Comparison of ENCODE assay signal across 23 cellular contexts in the genomic region with DNA sequence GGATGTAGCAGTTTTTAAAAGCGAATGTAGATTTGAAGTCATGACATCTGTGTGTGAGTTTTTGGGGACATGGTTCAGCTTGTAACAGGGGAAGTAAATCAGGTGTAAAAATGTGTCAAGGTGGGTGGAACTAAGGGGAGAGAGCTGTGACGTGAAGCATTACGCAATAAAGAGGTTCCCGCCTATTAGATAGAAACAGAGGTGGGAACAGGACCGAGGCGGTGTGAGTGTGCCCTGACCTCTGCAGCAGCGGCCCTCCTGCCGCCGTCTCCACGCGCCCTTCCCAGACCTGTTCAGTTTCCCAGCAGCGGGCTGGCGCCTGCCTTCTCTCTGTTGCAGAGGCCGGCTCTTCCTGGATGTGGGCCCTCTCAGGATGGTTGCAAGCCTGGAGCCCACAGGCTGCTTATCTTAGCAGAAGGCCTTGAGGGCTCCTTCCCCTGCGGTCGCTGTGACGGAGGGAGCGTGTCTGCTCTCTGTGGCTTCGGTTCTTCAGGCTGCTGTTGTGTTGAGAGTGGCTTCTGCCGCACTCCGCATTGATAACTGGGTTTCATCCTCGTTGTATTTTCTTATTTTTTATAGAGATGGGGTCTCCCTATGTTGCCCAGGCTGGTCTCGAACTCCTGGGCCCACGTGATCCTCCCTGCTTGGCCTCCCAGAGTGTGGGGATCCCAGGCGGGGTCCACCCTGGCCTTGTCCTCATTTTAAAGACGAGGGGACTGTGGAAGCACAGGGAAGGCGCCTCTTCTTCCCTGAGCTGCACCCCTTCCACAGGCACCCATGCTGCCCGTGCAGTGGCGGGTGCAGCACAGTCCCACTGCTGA.
DNase-seq lines count a peak whose midpoint lies in the region; ATAC-seq, FAIRE-seq and TF ChIP-seq lines count a peak whose summit lies in the region.
"Had no signal": no experiment of that assay in that cellular context is flagged by ENCODE, and none has a peak within 500 bp of the region (broad histone marks: within the 10 kb centered on the region; RNA-seq: fewer than 3 reads in every experiment).

No MANE protein-coding gene starts in this region.

- peak; percentile 25 for DNase-seq in activated CD4-positive, CD25-positive, alpha-beta regulatory T cell treated with anti-CD3 and anti-CD28 coated beads, Interleukin-2, amount 50 U/mL, for 72 hours
- DNase-seq in activated CD4-positive, CD25-positive, alpha-beta regulatory T cell (lab: John Stamatoyannopoulos, UW): no peak
- peak; percentile 92 for DNase-seq in Jurkat, Clone E6-1 (ENCODE audit: low read depth, low spot score)
- DNase-seq in K562 (ENCODE audit: extremely low read depth in 1 of 4, low spot score in 3 of 4) (peak; percentile 60 to 96 (median 77)), natural killer cell (no peak), MCF 10A (ENCODE audit: unreplicated experiment) (no peak), occipital lobe (lab: John Stamatoyannopoulos, UW) (no peak)
- DNase-seq: activated B cell treated with CpG ODN at 0.5 μM for 24 hours; activated gamma-delta T cell; cortex of kidney; GOT3; Karpas-422; naive B cell; NCI-H146; NCI-H226; stimulated activated CD4-positive, alpha-beta T cell treated with anti-CD3 and anti-CD28 coated beads, Interleukin-15, amount 100 ng/mL, for 24 hours; stomach had no signal

- no peaks in the 10 kb centered on the region for H3K9me3 ChIP-seq in K562 (replicated peaks; ENCODE audit: control insufficient read depth, insufficient read depth, low read depth, low read length)
- H3K9me3 ChIP-seq: stomach had no signal

- peak overlapping the region; percentile 66 for H3K4me2 ChIP-seq in K562 (ENCODE audit: insufficient read depth, low read length)

- peaks cover 20 to 60% of the 10 kb centered on the region in 2 donors for H3K4me1 Mint-ChIP-seq in natural killer cell
- peaks cover 32% of the 10 kb centered on the region for H3K4me1 Mint-ChIP-seq in MCF 10A (ENCODE audit: insufficient read depth, unreplicated experiment)

- H3K4me3 ChIP-seq in Jurkat, Clone E6-1 (ENCODE audit: low read length): peak overlapping the region; percentile 9
- H3K4me3 ChIP-seq in K562: no peak overlapping the region
- H3K4me3 ChIP-seq: stomach had no signal

- POLR2A ChIA-PET in K562 (lab: Yijun Ruan, JAX): interaction anchor here (0.6 kb wide), 1 partner anchor 105 kb away, joined by 3 read pairs; no protein-coding TSS in a partner anchor
- POLR2A ChIA-PET in MCF 10A (lab: Yijun Ruan, JAX): no interaction called here

- TF ChIP-seq EP300 in K562 (IDR thresholded peaks at IDR 0.05; ENCODE audit: low read length): peak; percentile 73

- H3K27me3 Mint-ChIP-seq in natural killer cell (ENCODE audit: low read depth in 2 of 2): no peaks in the 10 kb centered on the region
- no peaks in the 10 kb centered on the region for H3K27me3 Mint-ChIP-seq in MCF 10A (ENCODE audit: insufficient read depth, unreplicated experiment)
- H3K27me3 Mint-ChIP-seq: activated B cell treated with CpG ODN at 0.5 μM for 24 hours, naive B cell had no signal

- TF ChIP-seq CTCF in K562 (IDR thresholded peaks at IDR 0.05 in 2 of 3, conservative IDR thresholded peaks at IDR 0.05 in 1 of 3; ENCODE audit: insufficient read depth in 2 of 3, low read depth in 1 of 3, low read length in 3 of 3) (no peak), natural killer cell (IDR thresholded peaks at IDR 0.05) (no peak), MCF 10A (IDR thresholded peaks at IDR 0.05; ENCODE audit: unreplicated experiment) (no peak)

- H2AFZ ChIP-seq in K562 (ENCODE audit: low read depth, low read length): peak overlapping the region; percentile 41

- H3K36me3 Mint-ChIP-seq in natural killer cell (no peaks in the 10 kb centered on the region), MCF 10A (ENCODE audit: insufficient read depth, unreplicated experiment) (peaks cover 20% of the 10 kb centered on the region)

- H3K27me3 ChIP-seq in K562 (ENCODE audit: control insufficient read depth in 2 of 2, insufficient read depth in 2 of 2, low read length in 2 of 2): no peaks in the 10 kb centered on the region
- H3K27me3 ChIP-seq: stomach had no signal

- peak; percentile 34; the same call in 1 of the 2 replicates for TF ChIP-seq POLR2A in K562 (conservative IDR thresholded peaks at IDR 0.05)

- ATAC-seq in K562: peak; percentile 81
- ATAC-seq in natural killer cell: peak; percentile 54 to 77 (median 63)
- ATAC-seq in GM19452 (IDR thresholded peaks at IDR 0.05; ENCODE audit: unreplicated experiment): no peak

- peak overlapping the region; percentile 77 for H3K27ac ChIP-seq in K562 (ENCODE audit: extremely low read depth, low read depth, low read length)
- H3K27ac ChIP-seq: C4-2B, HL-60, RWPE1, stomach had no signal

- FAIRE-seq in K562 (lab: Jason Lieb, UNC): peak; percentile 96
- FAIRE-seq: astrocyte, frontal cortex had no signal

- H3K36me3 ChIP-seq in K562 (ENCODE audit: control insufficient read depth, insufficient read depth, low read length): peaks cover 58% of the 10 kb centered on the region; the same call in 2 of the 3 replicates

- CTCF ChIA-PET in K562 (lab: Yijun Ruan, JAX; ENCODE audit: low intra/inter-chr PET ratio) (no interaction called here), MCF 10A (lab: Yijun Ruan, JAX) (interaction anchor here (0.9 kb wide), 1 partner anchor 1006 kb away, joined by 3 read pairs; no protein-coding TSS in a partner anchor)

- peak in 1 of 2 experiments; percentile 14; a peak in 1 of 4 replicates for TF ChIP-seq RAD21 in K562 (CRISPR knock-in tag; conservative IDR thresholded peaks at IDR 0.05 in 1 of 2, IDR thresholded peaks at IDR 0.05 in 1 of 2)

- H3K9ac ChIP-seq in K562 (ENCODE audit: insufficient read depth in 1 of 2, low read depth in 2 of 2, low read length in 2 of 2): peak overlapping the region; percentile 26 to 34

- peaks cover 64% of the 10 kb centered on the region for H3K79me2 ChIP-seq in K562 (ENCODE audit: control insufficient read depth, insufficient read depth, low read length)

- no peaks in the 10 kb centered on the region for H3K9me3 Mint-ChIP-seq in natural killer cell
- no peaks in the 10 kb centered on the region for H3K9me3 Mint-ChIP-seq in MCF 10A (ENCODE audit: unreplicated experiment)
- H3K9me3 Mint-ChIP-seq: activated B cell treated with CpG ODN at 0.5 μM for 24 hours, naive B cell had no signal

- peak overlapping the region; percentile 2 to 68 for H3K27ac Mint-ChIP-seq in natural killer cell
- H3K27ac Mint-ChIP-seq in MCF 10A (ENCODE audit: low read depth, unreplicated experiment): no peak overlapping the region
- H3K27ac Mint-ChIP-seq: activated B cell treated with CpG ODN at 0.5 μM for 24 hours had no signal

- 26% methylated on average over 29 of the region's 29 CpGs for WGBS in K562 (ENCODE audit: insufficient coverage, low coverage, missing lambda C conversion rate)

- peaks cover 19% of the 10 kb centered on the region for H3K9me1 ChIP-seq in K562 (ENCODE audit: control insufficient read depth, insufficient read depth, low read length)

- intact Hi-C loops in K562 (cut with micrococcal nuclease) (no loop called here), natural killer cell (cut with micrococcal nuclease) (no loop called here), MCF 10A (cut with micrococcal nuclease) (no loop called here)

- in situ Hi-C loops in K562 (cut with MboI): no loop called here

- H3K4me3 Mint-ChIP-seq in natural killer cell (no peak overlapping the region), MCF 10A (ENCODE audit: unreplicated experiment) (no peak overlapping the region)
- H3K4me3 Mint-ChIP-seq: activated B cell treated with CpG ODN at 0.5 μM for 24 hours had no signal

- BruUV-seq in K562 (replicated peaks; lab: Mats Ljungman, UMichigan) (no TSS peak), MCF 10A (replicated peaks; lab: Mats Ljungman, UMichigan) (no TSS peak)

- no peaks in the 10 kb centered on the region for H4K20me1 ChIP-seq in K562 (replicated peaks; ENCODE audit: control insufficient read depth, insufficient read depth, low read length)

- H3K4me1 ChIP-seq in K562 (replicated peaks in 1 of 2; ENCODE audit: control insufficient read depth in 2 of 2, insufficient read depth in 2 of 2, low read length in 2 of 2): peaks cover 67 to 96% of the 10 kb centered on the region in 2 experiments

TF ChIP-seq in K562, 482 proteins besides CTCF, POLR2A, EP300 and RAD21 (continues in another document):
- TF ChIP-seq TAF7 (tag; IDR thresholded peaks at IDR 0.05): no peak
- TF ChIP-seq SNIP1 (IDR thresholded peaks at IDR 0.05; ENCODE audit: low read depth): no peak
- TF ChIP-seq CXXC5 (CRISPR knock-in tag; IDR thresholded peaks at IDR 0.05): peak; percentile 88
- TF ChIP-seq MCM3 (IDR thresholded peaks at IDR 0.05): no peak
- no peak for TF ChIP-seq ZNF197 (CRISPR knock-in tag; IDR thresholded peaks at IDR 0.05; ENCODE audit: low read depth)
- TF ChIP-seq IFI16 (CRISPR knock-in tag; IDR thresholded peaks at IDR 0.05): peak; percentile 67; the same call in 1 of the 2 replicates
- TF ChIP-seq EZH2 (IDR thresholded peaks at IDR 0.05; ENCODE audit: borderline replicate concordance, low read depth, low read length): no peak
- no peak for TF ChIP-seq ZNF699 (CRISPR knock-in tag; IDR thresholded peaks at IDR 0.05; ENCODE audit: insufficient replicate concordance)
- no peak for TF ChIP-seq RBM39 (optimal IDR thresholded peaks at IDR 0.05; ENCODE audit: low read depth, low read length)

Comparison
In these comparisons a context has a peak if more than half of its experiments do, and no peak if none do; other contexts are left out.
1. DNase-seq: peak in activated CD4-positive, CD25-positive, alpha-beta regulatory T cell treated with anti-CD3 and anti-CD28 coated beads, Interleukin-2, amount 50 U/mL, for 72 hours (single experiment), Jurkat, Clone E6-1 (single experiment) and K562 (4 of 4); none in activated CD4-positive, CD25-positive, alpha-beta regulatory T cell (0 of 4), natural killer cell (single experiment), MCF 10A (single experiment) and occipital lobe (single experiment).